In the genomic region with DNA sequence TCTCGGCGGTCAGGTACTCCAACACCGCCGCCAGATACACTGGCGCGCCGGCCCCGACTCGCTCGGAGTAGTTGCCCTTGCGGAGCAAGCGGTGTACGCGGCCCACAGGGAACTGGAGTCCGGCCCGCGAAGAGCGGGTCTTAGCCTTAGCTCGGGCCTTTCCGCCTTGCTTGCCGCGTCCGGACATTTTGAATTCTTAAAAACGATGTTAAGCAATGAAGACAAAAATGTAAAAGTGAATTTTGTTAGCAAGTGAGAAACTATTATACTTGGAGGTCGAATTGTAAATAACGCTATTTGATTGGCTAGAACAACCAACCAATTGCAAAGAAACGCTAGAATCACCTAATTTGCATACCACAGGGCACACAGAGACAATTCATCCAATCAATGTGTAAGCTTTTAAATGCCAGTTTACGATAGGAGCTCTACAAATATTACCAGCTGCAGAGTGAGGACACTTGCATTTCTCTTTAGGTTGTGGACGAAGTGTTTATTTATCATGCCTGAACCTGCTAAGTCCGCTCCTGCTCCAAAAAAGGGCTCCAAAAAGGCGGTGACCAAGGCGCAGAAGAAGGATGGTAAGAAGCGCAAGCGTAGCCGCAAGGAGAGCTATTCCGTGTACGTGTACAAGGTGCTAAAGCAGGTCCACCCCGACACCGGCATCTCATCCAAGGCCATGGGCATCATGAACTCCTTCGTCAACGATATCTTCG, we compare ENCODE assay signal across 8 cellular contexts.
A peak's percentile ranks its signal among the peaks of the same experiment; 100 is the strongest.
DNase-seq lines count a peak whose midpoint lies in the region; ATAC-seq and TF ChIP-seq lines count a peak whose summit lies in the region.

No MANE protein-coding gene starts in this region.

- no peaks in the 10 kb centered on the region for H3K9me3 Mint-ChIP-seq in natural killer cell treated with Interleukin-12 subunit alpha and Interleukin-12 subunit beta and Interleukin-15 and Interleukin-18, amount 100 ng/mL, for 72 hours

- peaks cover 39% of the 10 kb centered on the region for H3F3A ChIP-seq in GM23248 (ENCODE audit: insufficient read depth)

- peak; percentile 95 for DNase-seq in ELR (ENCODE audit: low read depth)
- DNase-seq in GM23248: peak; percentile 92
- DNase-seq in Panc1 (ENCODE audit: low read depth, low spot score): peak; percentile 97
- DNase-seq in activated gamma-delta T cell treated with Interleukin-2 at 50 U/mL for 16 hours: peak; percentile 55
- peak; percentile 98 for DNase-seq in fibroblast of the aortic adventitia (ENCODE audit: low read depth)
- peak; percentile 88 for DNase-seq in natural killer cell treated with Interleukin-12 subunit alpha and Interleukin-12 subunit beta and Interleukin-15 and Interleukin-18, amount 100 ng/mL, for 72 hours (ENCODE audit: low spot score)

- no peaks in the 10 kb centered on the region for H4K20me1 ChIP-seq in GM23248 (ENCODE audit: insufficient read depth)

- H3K4me1 ChIP-seq in GM23248 (ENCODE audit: insufficient read depth) (peaks cover 12% of the 10 kb centered on the region), Panc1 (ENCODE audit: control insufficient read depth, insufficient read depth, low read length) (peaks cover 29% of the 10 kb centered on the region), thymus (ENCODE audit: control insufficient read depth, insufficient read depth, low read length) (no peaks in the 10 kb centered on the region)

- H3K4me3 ChIP-seq in GM23248 (peak overlapping the region; percentile 75), Panc1 (ENCODE audit: low read depth in 2 of 2, low read length in 2 of 2) (peak overlapping the region; percentile 80 to 85), fibroblast of the aortic adventitia (ENCODE audit: low read depth, low read length) (peak overlapping the region; percentile 83), thymus (ENCODE audit: low read length) (peak overlapping the region; percentile 71)

- H3K27me3 ChIP-seq in GM23248 (replicated peaks; ENCODE audit: insufficient read depth) (no peaks in the 10 kb centered on the region), Panc1 (ENCODE audit: control insufficient read depth, insufficient read depth, low read length) (no peaks in the 10 kb centered on the region), thymus (ENCODE audit: control insufficient read depth, insufficient read depth) (no peaks in the 10 kb centered on the region)

- in situ Hi-C loops in GM23248 (cut with MboI) (loop anchor here (25.0 kb wide), 1 partner anchor 938 kb away; a partner anchor contains a TSS), Panc1 (cut with HindIII; ENCODE audit: low pct_unique_long_range_greater_than_20kb, low sequenced_read_pairs) (no loop called here)

- ATAC-seq in Panc1: peak; percentile 73
- peak; percentile 81 to 86 for ATAC-seq in natural killer cell treated with Interleukin-12 subunit alpha and Interleukin-12 subunit beta and Interleukin-15 and Interleukin-18, amount 100 ng/mL, for 72 hours

- H3K9me3 ChIP-seq in GM23248 (ENCODE audit: low read depth): no peaks in the 10 kb centered on the region
- H3K9me3 ChIP-seq in KOPT-K1 (ENCODE audit: insufficient read depth, low read length, poor library complexity, severe bottlenecking): no peaks in the 10 kb centered on the region
- H3K9me3 ChIP-seq in Panc1 (ENCODE audit: control insufficient read depth, insufficient read depth, low read depth, low read length): no peaks in the 10 kb centered on the region
- H3K9me3 ChIP-seq in thymus (ENCODE audit: control insufficient read depth): no peaks in the 10 kb centered on the region

- POLR2A ChIA-PET in Panc1 (lab: Charles Lee): interaction anchor here (0.6 to 5.4 kb wide), 11 partner anchors 9 to 1611 kb away, joined by 3 to 42 read pairs (median 5); a partner anchor contains a TSS

- H3K27ac Mint-ChIP-seq in natural killer cell treated with Interleukin-12 subunit alpha and Interleukin-12 subunit beta and Interleukin-15 and Interleukin-18, amount 100 ng/mL, for 72 hours: peak overlapping the region; percentile 98 to 99

- H3K9me2 ChIP-seq in GM23248 (ENCODE audit: insufficient read depth): no peaks in the 10 kb centered on the region

- peak overlapping the region; percentile 68 for H3K27ac ChIP-seq in GM23248
- peak overlapping the region; percentile 93 for H3K27ac ChIP-seq in KOPT-K1 (ENCODE audit: low read depth, low read length, poor library complexity, severe bottlenecking)
- H3K27ac ChIP-seq in Panc1 (ENCODE audit: low read length): peak overlapping the region; percentile 97
- peak overlapping the region; percentile 100 for H3K27ac ChIP-seq in thymus (ENCODE audit: low read depth)

- peak overlapping the region; percentile 91 for H3K4me3 Mint-ChIP-seq in natural killer cell treated with Interleukin-12 subunit alpha and Interleukin-12 subunit beta and Interleukin-15 and Interleukin-18, amount 100 ng/mL, for 72 hours

- TF ChIP-seq CTCF in Panc1 (IDR thresholded peaks at IDR 0.05) (no peak), fibroblast of the aortic adventitia (IDR thresholded peaks at IDR 0.05; ENCODE audit: insufficient read depth, low read length) (no peak)

- H3K36me3 ChIP-seq in GM23248 (ENCODE audit: low read depth) (no peaks in the 10 kb centered on the region), KOPT-K1 (ENCODE audit: insufficient read depth, low read length) (no peaks in the 10 kb centered on the region), Panc1 (ENCODE audit: control insufficient read depth, insufficient read depth, low read length) (no peaks in the 10 kb centered on the region; the same call in none of the 2 replicates), thymus (ENCODE audit: control insufficient read depth, insufficient read depth) (peaks cover 12% of the 10 kb centered on the region)

- H3K9ac ChIP-seq in GM23248: peak overlapping the region; percentile 85

- H3K79me2 ChIP-seq in GM23248 (ENCODE audit: insufficient read depth): peaks cover 9% of the 10 kb centered on the region

- WGBS in GM23248 (ENCODE audit: low coverage in 1 of 2, low lambda C conversion rate in 2 of 2, missing lambda C conversion rate in 2 of 2), 2 experiments: 2 to 3% methylated on average over 42 of the region's 42 CpGs
- under 1% methylated on average over 42 of the region's 42 CpGs for WGBS in thymus

- intact Hi-C loops in Panc1 (cut with micrococcal nuclease; ENCODE audit: unreplicated experiment): loop anchor here (5.0 kb wide), 1 partner anchor 42 kb away; a partner anchor contains a TSS

- BruUV-seq in Panc1 (replicated peaks; lab: Mats Ljungman, UMichigan): no TSS peak

- peak overlapping the region; percentile 98 for H3K4me2 ChIP-seq in GM23248 (ENCODE audit: unreplicated experiment)

- H2AFZ ChIP-seq in GM23248: peak overlapping the region; percentile 65

- peaks cover 41 to 53% of the 10 kb centered on the region in 2 donors for H3K4me1 Mint-ChIP-seq in natural killer cell treated with Interleukin-12 subunit alpha and Interleukin-12 subunit beta and Interleukin-15 and Interleukin-18, amount 100 ng/mL, for 72 hours (ENCODE audit: low read depth in 2 of 2)

- no peaks in the 10 kb centered on the region for H3K27me3 Mint-ChIP-seq in natural killer cell treated with Interleukin-12 subunit alpha and Interleukin-12 subunit beta and Interleukin-15 and Interleukin-18, amount 100 ng/mL, for 72 hours

- no peaks in the 10 kb centered on the region for H3K36me3 Mint-ChIP-seq in natural killer cell treated with Interleukin-12 subunit alpha and Interleukin-12 subunit beta and Interleukin-15 and Interleukin-18, amount 100 ng/mL, for 72 hours

- CTCF ChIA-PET in Panc1 (lab: Charles Lee): no interaction called here

Comparison
In these comparisons a context has a peak if more than half of its experiments do, and no peak if none do; other contexts are left out.
1. Peak in every context shown above with its lines: DNase-seq, ATAC-seq, H3K4me3 ChIP-seq and H3K27ac ChIP-seq.